In the genomic region with DNA sequence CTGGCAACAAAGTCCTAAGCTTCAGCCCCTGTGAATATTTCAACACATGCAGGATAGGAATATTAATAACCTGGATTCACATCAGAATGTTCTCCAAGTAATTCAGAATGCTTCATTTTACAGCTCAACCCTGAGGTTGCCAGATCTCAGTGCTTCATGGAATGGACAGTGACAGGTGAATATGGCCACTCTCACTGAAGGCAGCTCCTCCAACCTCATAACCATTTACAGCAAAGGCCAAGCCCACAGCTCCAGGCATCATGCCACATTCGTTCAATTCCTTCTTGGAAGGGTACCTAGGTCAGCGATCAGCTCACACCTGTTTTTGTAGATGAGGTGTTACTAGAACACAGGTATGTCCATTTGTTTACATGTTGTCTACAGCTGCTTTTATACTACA, we compare ENCODE assay signal across 22 cellular contexts. TPM values are rescaled to one million over a fixed set of nuclear protein-coding genes. Genes with fewer than 3 reads are reported as not detected.
DNase-seq lines count a peak whose midpoint lies in the region; ATAC-seq and TF ChIP-seq lines count a peak whose summit lies in the region.
"Had no signal": no experiment of that assay in that cellular context is flagged by ENCODE, and none has a peak within 500 bp of the region (broad histone marks: within the 10 kb centered on the region; RNA-seq: fewer than 3 reads in every experiment).

No MANE protein-coding gene starts in this region.

- peak overlapping the region; percentile 53 for H3K27ac Mint-ChIP-seq in Caco-2 (ENCODE audit: unreplicated experiment)
- H3K27ac Mint-ChIP-seq: CD4-positive, alpha-beta T cell had no signal

- no peak overlapping the region for H3K4me3 Mint-ChIP-seq in Caco-2 (ENCODE audit: unreplicated experiment)
- H3K4me3 Mint-ChIP-seq: CD4-positive, alpha-beta T cell; IgD-negative memory B cell had no signal

- peak overlapping the region; percentile 44 for H3K27ac ChIP-seq in lower lobe of right lung
- peak overlapping the region; percentile 91 for H3K27ac ChIP-seq in skeletal muscle tissue (ENCODE audit: low read depth, low read length)
- H3K27ac ChIP-seq: A549 had no signal

- BruUV-seq in Caco-2 (replicated peaks; lab: Mats Ljungman, UMichigan): no TSS peak

- POLR2A ChIA-PET in Caco-2 (lab: Charles Lee): no interaction called here

- H3K9ac ChIP-seq in skeletal muscle tissue (ENCODE audit: low read depth in 1 of 3, low read length in 3 of 3): peak overlapping the region in 1 of 3 donors; percentile 1

- H3K27me3 Mint-ChIP-seq in Caco-2 (ENCODE audit: insufficient read depth, unreplicated experiment): no peaks in the 10 kb centered on the region
- H3K27me3 Mint-ChIP-seq: CD4-positive, alpha-beta T cell; IgD-negative memory B cell had no signal

- no peak overlapping the region for H3K4me3 ChIP-seq in Caco-2 (ENCODE audit: low read depth, low read length)
- no peak overlapping the region for H3K4me3 ChIP-seq in lower lobe of right lung
- no peak overlapping the region for H3K4me3 ChIP-seq in skeletal muscle tissue (ENCODE audit: low read length in 3 of 3)
- H3K4me3 ChIP-seq: A549 had no signal

- TF ChIP-seq CTCF in Caco-2 (IDR thresholded peaks at IDR 0.05; ENCODE audit: insufficient read depth in 1 of 2, low read depth in 1 of 2, low read length in 1 of 2, severe bottlenecking in 1 of 2, unreplicated experiment in 1 of 2) (no peak), lower lobe of right lung (IDR thresholded peaks at IDR 0.05) (no peak)

- no peaks in the 10 kb centered on the region for H3K36me3 Mint-ChIP-seq in Caco-2 (ENCODE audit: insufficient read depth, unreplicated experiment)

- H3K9me3 ChIP-seq in Caco-2 (0 out of 2 replicates have a peak, but pooled peaks cover 6% of the 10 kb centered on the region), lower lobe of right lung (no peaks in the 10 kb centered on the region), skeletal muscle tissue (ENCODE audit: control insufficient read depth in 3 of 3, low read length in 3 of 3) (no peaks in the 10 kb centered on the region)
- H3K9me3 ChIP-seq: A549 had no signal

- H3K27me3 ChIP-seq in Caco-2 (replicated peaks; ENCODE audit: control insufficient read depth, insufficient read depth, low read length): no peaks in the 10 kb centered on the region
- no peaks in the 10 kb centered on the region for H3K27me3 ChIP-seq in lower lobe of right lung (ENCODE audit: low read depth)
- no peaks in the 10 kb centered on the region for H3K27me3 ChIP-seq in skeletal muscle tissue (ENCODE audit: control insufficient read depth in 3 of 3, insufficient read depth in 3 of 3, low read length in 3 of 3)

- CTCF ChIA-PET in Caco-2 (lab: Charles Lee): interaction anchor here (1.0 to 1.2 kb wide), 2 partner anchors 20 to 68 kb away, joined by 3 to 5 read pairs; no protein-coding TSS in a partner anchor

- H3K4me1 ChIP-seq in Caco-2: peaks cover 41% of the 10 kb centered on the region
- H3K4me1 ChIP-seq in lower lobe of right lung: no peaks in the 10 kb centered on the region
- peaks cover 20 to 53% (median 36%) of the 10 kb centered on the region in 3 donors for H3K4me1 ChIP-seq in skeletal muscle tissue (ENCODE audit: control insufficient read depth in 3 of 3, insufficient read depth in 3 of 3, low read length in 3 of 3)
- H3K4me1 ChIP-seq: A549 had no signal

- H3K36me3 ChIP-seq in Caco-2 (ENCODE audit: control insufficient read depth, insufficient read depth, low read length): no peaks in the 10 kb centered on the region
- no peaks in the 10 kb centered on the region for H3K36me3 ChIP-seq in lower lobe of right lung
- peaks cover 0 to 8% (median 0%) of the 10 kb centered on the region in 3 donors for H3K36me3 ChIP-seq in skeletal muscle tissue (ENCODE audit: control insufficient read depth in 3 of 3, insufficient read depth in 3 of 3, low read length in 3 of 3)

- H3K9me3 Mint-ChIP-seq in Caco-2 (ENCODE audit: unreplicated experiment): no peaks in the 10 kb centered on the region
- H3K9me3 Mint-ChIP-seq: CD4-positive, alpha-beta T cell had no signal

- DNase-seq in Caco-2: no peak
- no peak for DNase-seq in left ventricle myocardium superior
- DNase-seq in lower lobe of right lung: no peak
- DNase-seq in ecto neural progenitor cell (ENCODE audit: low spot score): no peak
- no peak for DNase-seq in activated CD4-positive, CD25-positive, alpha-beta regulatory T cell treated with anti-CD3 and anti-CD28 coated beads, Interleukin-2, amount 50 U/mL, for 72 hours
- DNase-seq: CD4-positive, alpha-beta T cell; DMS153; GDM1; GOT3; MM.1S; NCI-H1092; NCI-H1436 treated with DMSO at 0.1 percent for 48 hours; NCI-H2029 treated with DMSO at 0.1 percent for 48 hours; NCI-H2171; NCI-H526 had no signal

- H3K4me1 Mint-ChIP-seq in Caco-2 (ENCODE audit: low read depth, unreplicated experiment): peaks cover 7% of the 10 kb centered on the region
- H3K4me1 Mint-ChIP-seq: IgD-negative memory B cell had no signal

- peak; percentile 31 for ATAC-seq in left ventricle myocardium superior
- ATAC-seq in lower lobe of right lung: no peak
- no peak for ATAC-seq in GM21786 (IDR thresholded peaks at IDR 0.05; ENCODE audit: unreplicated experiment)
- ATAC-seq: A549, HCT116, Panc1 had no signal

- intact Hi-C loops in Caco-2 (cut with micrococcal nuclease; ENCODE audit: unreplicated experiment): loop anchor here (1.0 kb wide), 1 partner anchor 13 kb away; no protein-coding TSS in a partner anchor
- intact Hi-C loops in left ventricle myocardium superior (cut with micrococcal nuclease): no loop called here
- intact Hi-C loops in lower lobe of right lung (cut with DNase I): no loop called here

RNA-seq across cellular contexts. Expression of a gene that starts 17.1 kb away (rescaled TPM):
- total RNA-seq in Caco-2 (2022) (15.1 and 15.6 TPM in 2 replicates), left ventricle myocardium superior (272 TPM), lower lobe of right lung (134 TPM), skeletal muscle tissue (7.8 TPM)
- total RNA-seq: LHCN-M2 had no signal
